ENCODE assay signal across 8 cellular contexts in genomic region chr16:70267516-70267915, GRCh38. TPM values are rescaled to one million over a fixed set of nuclear protein-coding genes. Genes with fewer than 3 reads are reported as not detected.
DNase-seq lines count a peak whose midpoint lies in the region; FAIRE-seq and TF ChIP-seq lines count a peak whose summit lies in the region.

No MANE protein-coding gene starts in this region.

- H3K9me2 ChIP-seq in DOHH2 (replicated peaks; ENCODE audit: control insufficient read depth, low read length): no peaks in the 10 kb centered on the region

- H3K9ac ChIP-seq in mesendoderm (ENCODE audit: low read length): no peak overlapping the region

- no peak overlapping the region for H2BK15ac ChIP-seq in mesendoderm (replicated peaks; ENCODE audit: low read depth)

- H3K56ac ChIP-seq in mesendoderm (ENCODE audit: low read length): no peak overlapping the region

- DNase-seq in AG04449 (ENCODE audit: low read depth, low spot score): no peak
- DNase-seq in NCI-H2196 (lab: John Stamatoyannopoulos, UW; ENCODE audit: unreplicated experiment): peak; percentile 8
- DNase-seq in bronchial epithelial cell (ENCODE audit: low read depth): peak; percentile 57
- peak; percentile 79 for DNase-seq in mesendoderm
- DNase-seq in OCI-M2 (lab: John Stamatoyannopoulos, UW; ENCODE audit: unreplicated experiment): no peak
- DNase-seq in stimulated activated CD4-positive, alpha-beta T cell treated with anti-CD3 and anti-CD28 coated beads, Interleukin-4, amount 100 ng/mL, for 1 hour: no peak
- no peak for DNase-seq in activated T-helper 1 cell treated with anti-CD3 and anti-CD28 coated beads, Interleukin-12 subunit alpha, Interleukin-12 subunit beta, Interleukin-2, Interleukin-4 antibody, amounts not matched to agents 30 ng/mL and 10 ng/mL and 1 ng/mL, durations not matched to agents 14 hours and 24 hours and 36 hours (ENCODE audit: low spot score)

- H3K27me3 ChIP-seq in DOHH2 (ENCODE audit: control insufficient read depth, low read length) (no peaks in the 10 kb centered on the region), bronchial epithelial cell (ENCODE audit: control insufficient read depth, insufficient read depth, low read length) (no peaks in the 10 kb centered on the region), mesendoderm (ENCODE audit: insufficient read depth, low read length, poor library complexity) (no peaks in the 10 kb centered on the region)

- H2AK5ac ChIP-seq in mesendoderm (ENCODE audit: low read length): no peak overlapping the region

- no peak overlapping the region for H4K5ac ChIP-seq in mesendoderm (ENCODE audit: low read length)

- POLR2A ChIA-PET in AG04449 (lab: Yijun Ruan, JAX): interaction anchor here (1.2 kb wide), 1 partner anchor 19 kb away, joined by 3 read pairs; no protein-coding TSS in a partner anchor

- H3K4me1 Mint-ChIP-seq in activated T-helper 1 cell treated with anti-CD3 and anti-CD28 coated beads, Interleukin-12 subunit alpha, Interleukin-12 subunit beta, Interleukin-2, Interleukin-4 antibody, amounts not matched to agents 30 ng/mL and 10 ng/mL and 1 ng/mL, durations not matched to agents 14 hours and 24 hours and 36 hours (ENCODE audit: low read depth): no peaks in the 10 kb centered on the region

- intact Hi-C loops in activated T-helper 1 cell treated with anti-CD3 and anti-CD28 coated beads, Interleukin-12 subunit alpha, Interleukin-12 subunit beta, Interleukin-2, Interleukin-4 antibody, amounts not matched to agents 30 ng/mL and 10 ng/mL and 1 ng/mL, durations not matched to agents 14 hours and 24 hours and 36 hours (cut with micrococcal nuclease): loop anchor here (5.0 kb wide), 1 partner anchor 100 kb away; no protein-coding TSS in a partner anchor

- no peaks in the 10 kb centered on the region for H3K4me1 ChIP-seq in DOHH2 (ENCODE audit: control insufficient read depth, low read length)
- H3K4me1 ChIP-seq in mesendoderm (ENCODE audit: control insufficient read depth, low read depth, low read length): no peaks in the 10 kb centered on the region

- peak; percentile 57 for TF ChIP-seq CTCF in AG04449 (IDR thresholded peaks at IDR 0.05; ENCODE audit: insufficient read depth, low read length, missing control alignments)
- TF ChIP-seq CTCF in DOHH2 (IDR thresholded peaks at IDR 0.05; ENCODE audit: low read depth, low read length, poor library complexity, severe bottlenecking): peak; percentile 88
- TF ChIP-seq CTCF in bronchial epithelial cell (IDR thresholded peaks at IDR 0.05; ENCODE audit: insufficient read depth, low read length, severe bottlenecking): peak; percentile 47

- H3K9me3 ChIP-seq in DOHH2 (ENCODE audit: control insufficient read depth, insufficient read depth, low read length): no peaks in the 10 kb centered on the region

- H4K20me1 ChIP-seq in DOHH2 (ENCODE audit: control insufficient read depth, insufficient read depth, low read depth, low read length): no peaks in the 10 kb centered on the region

- WGBS in mesendoderm (ENCODE audit: extremely low coverage, insufficient coverage, low lambda C conversion rate): no CpG with 5 or more reads among the region's 6 CpGs

- H3K4me3 Mint-ChIP-seq in activated T-helper 1 cell treated with anti-CD3 and anti-CD28 coated beads, Interleukin-12 subunit alpha, Interleukin-12 subunit beta, Interleukin-2, Interleukin-4 antibody, amounts not matched to agents 30 ng/mL and 10 ng/mL and 1 ng/mL, durations not matched to agents 14 hours and 24 hours and 36 hours: no peak overlapping the region

- peaks cover 49% of the 10 kb centered on the region for H3K36me3 Mint-ChIP-seq in activated T-helper 1 cell treated with anti-CD3 and anti-CD28 coated beads, Interleukin-12 subunit alpha, Interleukin-12 subunit beta, Interleukin-2, Interleukin-4 antibody, amounts not matched to agents 30 ng/mL and 10 ng/mL and 1 ng/mL, durations not matched to agents 14 hours and 24 hours and 36 hours (ENCODE audit: low read depth)

- H3K4me3 ChIP-seq in AG04449 (ENCODE audit: low read depth, low read length) (no peak overlapping the region), DOHH2 (ENCODE audit: low read length) (no peak overlapping the region), bronchial epithelial cell (ENCODE audit: low read depth, low read length) (no peak overlapping the region), mesendoderm (ENCODE audit: low read length) (no peak overlapping the region)

- no peak overlapping the region for H3K4ac ChIP-seq in mesendoderm (ENCODE audit: low read depth, low read length)

- CTCF ChIA-PET in AG04449 (lab: Yijun Ruan, JAX): interaction anchor here (1.1 to 3.3 kb wide), 8 partner anchors 10 to 105 kb away, joined by 3 to 62 read pairs (median 6); partner anchors contain the start of genes AARS1 and EXOSC6

- FAIRE-seq in bronchial epithelial cell (lab: Jason Lieb, UNC): no peak

- H3K79me2 ChIP-seq in DOHH2 (ENCODE audit: control insufficient read depth, low read length) (0 out of 2 replicates have a peak, but pooled peaks cover 6% of the 10 kb centered on the region), mesendoderm (ENCODE audit: control insufficient read depth, insufficient read depth, low read length) (no peaks in the 10 kb centered on the region)

- H3K4me2 ChIP-seq in DOHH2 (ENCODE audit: low read length): no peak overlapping the region
- no peak overlapping the region for H3K4me2 ChIP-seq in mesendoderm (ENCODE audit: low read length)

- H3K27ac ChIP-seq in DOHH2 (ENCODE audit: low read depth, low read length): no peak overlapping the region
- H3K27ac ChIP-seq in mesendoderm (ENCODE audit: low read depth, low read length): no peak overlapping the region

- no peak overlapping the region for H3K27ac Mint-ChIP-seq in activated T-helper 1 cell treated with anti-CD3 and anti-CD28 coated beads, Interleukin-12 subunit alpha, Interleukin-12 subunit beta, Interleukin-2, Interleukin-4 antibody, amounts not matched to agents 30 ng/mL and 10 ng/mL and 1 ng/mL, durations not matched to agents 14 hours and 24 hours and 36 hours

- H2BK120ac ChIP-seq in mesendoderm (ENCODE audit: low read depth, low read length): no peak overlapping the region

- H3K18ac ChIP-seq in mesendoderm (ENCODE audit: low read length): no peak overlapping the region

- H3K36me3 ChIP-seq in DOHH2 (ENCODE audit: control insufficient read depth, low read length): peaks cover 89% of the 10 kb centered on the region
- peaks cover 55% of the 10 kb centered on the region for H3K36me3 ChIP-seq in bronchial epithelial cell (ENCODE audit: control insufficient read depth, insufficient read depth, low read length)
- peaks cover 32% of the 10 kb centered on the region for H3K36me3 ChIP-seq in mesendoderm (ENCODE audit: control insufficient read depth, insufficient read depth, low read length)

- H3K79me1 ChIP-seq in mesendoderm (ENCODE audit: low read length): peaks cover 2% of the 10 kb centered on the region

- H2BK5ac ChIP-seq in mesendoderm (ENCODE audit: low read length): no peak overlapping the region

- H3K23ac ChIP-seq in mesendoderm (ENCODE audit: low read length): no peak overlapping the region

- no peaks in the 10 kb centered on the region for H3K27me3 Mint-ChIP-seq in activated T-helper 1 cell treated with anti-CD3 and anti-CD28 coated beads, Interleukin-12 subunit alpha, Interleukin-12 subunit beta, Interleukin-2, Interleukin-4 antibody, amounts not matched to agents 30 ng/mL and 10 ng/mL and 1 ng/mL, durations not matched to agents 14 hours and 24 hours and 36 hours (ENCODE audit: insufficient read depth)

- H3K9me3 Mint-ChIP-seq in activated T-helper 1 cell treated with anti-CD3 and anti-CD28 coated beads, Interleukin-12 subunit alpha, Interleukin-12 subunit beta, Interleukin-2, Interleukin-4 antibody, amounts not matched to agents 30 ng/mL and 10 ng/mL and 1 ng/mL, durations not matched to agents 14 hours and 24 hours and 36 hours: no peaks in the 10 kb centered on the region

- 0 out of 2 replicates have a peak, but pooled peaks cover 3% of the 10 kb centered on the region for H3F3A ChIP-seq in DOHH2 (ENCODE audit: control insufficient read depth, insufficient read depth)

- H4K8ac ChIP-seq in mesendoderm (ENCODE audit: low read depth, low read length): no peak overlapping the region

RNA-seq across cellular contexts. Expression of gene EXOSC6, which starts 15.8 kb away (rescaled TPM):
- total RNA-seq in bronchial epithelial cell: 31.3 and 54.0 TPM in 2 replicates
- 18.5 TPM for polyA plus RNA-seq in mesendoderm (2013, experiment 1 of 2)
- 17.7 TPM for polyA plus RNA-seq in mesendoderm (2013, experiment 2 of 2)
- 40.5 and 42.1 TPM in 2 replicates for total RNA-seq in activated T-helper 1 cell treated with anti-CD3 and anti-CD28 coated beads, Interleukin-12 subunit alpha, Interleukin-12 subunit beta, Interleukin-2, Interleukin-4 antibody, amounts not matched to agents 30 ng/mL and 10 ng/mL and 1 ng/mL, durations not matched to agents 14 hours and 24 hours and 36 hours

RNA-seq across cellular contexts. Expression of gene AARS1, which starts 21.8 kb away (rescaled TPM):
- 338 and 446 TPM in 2 replicates for total RNA-seq in bronchial epithelial cell
- polyA plus RNA-seq in mesendoderm (2013, experiment 1 of 2): 84.0 TPM
- 85.9 TPM for polyA plus RNA-seq in mesendoderm (2013, experiment 2 of 2)
- 109 and 111 TPM in 2 replicates for total RNA-seq in activated T-helper 1 cell treated with anti-CD3 and anti-CD28 coated beads, Interleukin-12 subunit alpha, Interleukin-12 subunit beta, Interleukin-2, Interleukin-4 antibody, amounts not matched to agents 30 ng/mL and 10 ng/mL and 1 ng/mL, durations not matched to agents 14 hours and 24 hours and 36 hours

RNA-seq across cellular contexts. Expression of gene DDX19B, which starts 31.5 kb away (rescaled TPM):
- 31.6 and 41.3 TPM in 2 replicates for total RNA-seq in bronchial epithelial cell
- polyA plus RNA-seq in mesendoderm (2013, experiment 1 of 2): 46.4 TPM
- polyA plus RNA-seq in mesendoderm (2013, experiment 2 of 2): 45.1 TPM
- 28.0 and 31.2 TPM in 2 replicates for total RNA-seq in activated T-helper 1 cell treated with anti-CD3 and anti-CD28 coated beads, Interleukin-12 subunit alpha, Interleukin-12 subunit beta, Interleukin-2, Interleukin-4 antibody, amounts not matched to agents 30 ng/mL and 10 ng/mL and 1 ng/mL, durations not matched to agents 14 hours and 24 hours and 36 hours

Comparison
In these comparisons a context has a peak if more than half of its experiments do, and no peak if none do; other contexts are left out.
1. DNase-seq: peak in NCI-H2196 (single experiment), bronchial epithelial cell (single experiment) and mesendoderm (single experiment); none in AG04449 (single experiment), OCI-M2 (single experiment), stimulated activated CD4-positive, alpha-beta T cell treated with anti-CD3 and anti-CD28 coated beads, Interleukin-4, amount 100 ng/mL, for 1 hour (single experiment) and activated T-helper 1 cell treated with anti-CD3 and anti-CD28 coated beads, Interleukin-12 subunit alpha, Interleukin-12 subunit beta, Interleukin-2, Interleukin-4 antibody, amounts not matched to agents 30 ng/mL and 10 ng/mL and 1 ng/mL, durations not matched to agents 14 hours and 24 hours and 36 hours (single experiment).
2. Peak in every context shown above with its lines, with median percentiles within 50 percentile points of each other: CTCF ChIP-seq.